In genomic region chr18:11005528-11005927, GRCh38 we compare ENCODE assay signal across 12 cellular contexts.
A peak's percentile ranks its signal among the peaks of the same experiment; 100 is the strongest.
DNase-seq lines count a peak whose midpoint lies in the region; ATAC-seq and TF ChIP-seq lines count a peak whose summit lies in the region.
"Had no signal": no experiment of that assay in that cellular context is flagged by ENCODE, and none has a peak within 500 bp of the region (broad histone marks: within the 10 kb centered on the region; RNA-seq: fewer than 3 reads in every experiment).

No MANE protein-coding gene starts in this region.

- H3K4me1 ChIP-seq in right cardiac atrium (ENCODE audit: control insufficient read depth, insufficient read depth, low read length), result no peaks in the 10 kb centered on the region
- no peaks in the 10 kb centered on the region for H3K4me1 ChIP-seq in left ventricle myocardium inferior
- H3K4me1 ChIP-seq in liver (ENCODE audit: control insufficient read depth in 4 of 4, insufficient read depth in 4 of 4, low read length in 3 of 4), result peaks cover 0 to 7% (median 5%) of the 10 kb centered on the region in 4 donors

- H3K4me3 ChIP-seq in right cardiac atrium (ENCODE audit: low read length) (no peak overlapping the region), left ventricle myocardium inferior (no peak overlapping the region), liver (ENCODE audit: low read depth in 1 of 3, low read length in 3 of 3) (no peak overlapping the region), coronary artery (no peak overlapping the region)
- H3K4me3 ChIP-seq: psoas muscle had no signal

- no peak overlapping the region for H3K4me3 Mint-ChIP-seq in chondrocyte (ENCODE audit: unreplicated experiment)
- H3K4me3 Mint-ChIP-seq: T-cell had no signal

- H3K9me3 Mint-ChIP-seq in chondrocyte (ENCODE audit: low read depth), result peaks cover 12% of the 10 kb centered on the region
- H3K9me3 Mint-ChIP-seq: activated T-helper 2 cell treated with anti-CD3 and anti-CD28 coated beads, Interferon-gamma antibody, Interleukin-2, Interleukin-4, amounts not matched to agents 10 μg/mL and 5 μg/mL and 100 μg/mL, durations not matched to agents 14 hours and 24 hours and 36 hours; T-cell had no signal

- H3K36me3 Mint-ChIP-seq in chondrocyte (ENCODE audit: low read depth), result peaks cover 7% of the 10 kb centered on the region
- H3K36me3 Mint-ChIP-seq: T-cell had no signal

- H3K36me3 ChIP-seq in left ventricle myocardium inferior (no peaks in the 10 kb centered on the region), liver (ENCODE audit: control insufficient read depth in 4 of 4, insufficient read depth in 3 of 4, low read depth in 1 of 4, low read length in 3 of 4) (no peaks in the 10 kb centered on the region)

- peak; percentile 32 to 61 for TF ChIP-seq RAD21 in liver (IDR thresholded peaks at IDR 0.05)

- WGBS in right cardiac atrium, result 69% methylated on average over 5 of the region's 5 CpGs
- WGBS in liver, result 42% methylated on average over 5 of the region's 5 CpGs

- TF ChIP-seq CTCF in left ventricle myocardium inferior (IDR thresholded peaks at IDR 0.05; ENCODE audit: borderline replicate concordance) (no peak), chondrocyte (IDR thresholded peaks at IDR 0.05) (no peak), liver (IDR thresholded peaks at IDR 0.05; ENCODE audit: low read depth, low read length, missing input control) (no peak), coronary artery (IDR thresholded peaks at IDR 0.05) (no peak)

- H3K9ac ChIP-seq in liver (ENCODE audit: low read depth in 1 of 2, low read length in 2 of 2), result no peak overlapping the region

- peaks cover 60% of the 10 kb centered on the region for H3K4me1 Mint-ChIP-seq in chondrocyte (ENCODE audit: low read depth)
- H3K4me1 Mint-ChIP-seq: T-cell had no signal

- intact Hi-C loops in right cardiac atrium (cut with DNase I) (no loop called here), left ventricle myocardium inferior (cut with micrococcal nuclease) (no loop called here)

- H3K27ac ChIP-seq in right cardiac atrium (ENCODE audit: low read length) (no peak overlapping the region), left ventricle myocardium inferior (replicated peaks) (no peak overlapping the region), liver (ENCODE audit: low read depth in 1 of 2, low read length in 2 of 2) (peak overlapping the region; percentile 49 to 77), coronary artery (no peak overlapping the region)
- H3K27ac ChIP-seq: psoas muscle had no signal

- H3K9me3 ChIP-seq in right cardiac atrium (ENCODE audit: control insufficient read depth, low read length) (no peaks in the 10 kb centered on the region), left ventricle myocardium inferior (replicated peaks) (no peaks in the 10 kb centered on the region), liver (ENCODE audit: control insufficient read depth in 4 of 4, low read length in 3 of 4) (no peaks in the 10 kb centered on the region)
- H3K9me3 ChIP-seq: psoas muscle had no signal

- ATAC-seq in right cardiac atrium, result peak; percentile 37 to 41
- no peak for ATAC-seq in GM21390 (IDR thresholded peaks at IDR 0.05; ENCODE audit: unreplicated experiment)
- no peak for ATAC-seq in GM21528 (IDR thresholded peaks at IDR 0.05; ENCODE audit: low FRiP score, unreplicated experiment)
- ATAC-seq: psoas muscle, T-cell had no signal

- DNase-seq in right cardiac atrium (peak in 1 of 3 donors; percentile 51), left ventricle myocardium inferior (no peak), chondrocyte (ENCODE audit: low spot score) (no peak), coronary artery (ENCODE audit: low spot score) (no peak), putamen (ENCODE audit: low spot score) (no peak)
- DNase-seq: NCI-H1092 treated with DMSO at 0.1 percent for 48 hours, psoas muscle, T-cell had no signal

- H3K27me3 ChIP-seq in right cardiac atrium (ENCODE audit: control insufficient read depth, insufficient read depth) (peaks cover 3% of the 10 kb centered on the region), left ventricle myocardium inferior (ENCODE audit: low read depth) (no peaks in the 10 kb centered on the region), liver (ENCODE audit: control insufficient read depth in 4 of 4, insufficient read depth in 4 of 4, low read length in 3 of 4) (no peaks in the 10 kb centered on the region)

- H3K27me3 Mint-ChIP-seq in chondrocyte (ENCODE audit: low read depth), result no peaks in the 10 kb centered on the region
- H3K27me3 Mint-ChIP-seq: T-cell had no signal

- H3K27ac Mint-ChIP-seq in chondrocyte (ENCODE audit: unreplicated experiment), result peak overlapping the region; percentile 91
- H3K27ac Mint-ChIP-seq: activated T-helper 2 cell treated with anti-CD3 and anti-CD28 coated beads, Interferon-gamma antibody, Interleukin-2, Interleukin-4, amounts not matched to agents 10 μg/mL and 5 μg/mL and 100 μg/mL, durations not matched to agents 14 hours and 24 hours and 36 hours; T-cell had no signal

TF ChIP-seq in liver, 16 proteins besides CTCF, POLR2A, EP300 and RAD21:
- TF ChIP-seq REST (IDR thresholded peaks at IDR 0.05) (peak; percentile 64), HNF4A (conservative IDR thresholded peaks at IDR 0.05) (peak; percentile 43 to 87), FOXA1 (IDR thresholded peaks at IDR 0.05) (peak; percentile 94), FOXA2 (IDR thresholded peaks at IDR 0.05) (peak; percentile 94), RXRA (IDR thresholded peaks at IDR 0.05) (peak; percentile 55 to 94), SP1 (IDR thresholded peaks at IDR 0.05) (peak; percentile 67), EGR1 (IDR thresholded peaks at IDR 0.05; ENCODE audit: low read depth in 2 of 2) (no peak), ATF3 (IDR thresholded peaks at IDR 0.05) (peak; percentile 51), JUND (IDR thresholded peaks at IDR 0.05) (peak; percentile 90 to 99), HNF4G (IDR thresholded peaks at IDR 0.05) (no peak), MAX (IDR thresholded peaks at IDR 0.05) (peak; percentile 63), TAF1 (conservative IDR thresholded peaks at IDR 0.05) (no peak), NR2F2 (IDR thresholded peaks at IDR 0.05) (no peak), ZBTB33 (IDR thresholded peaks at IDR 0.05) (peak; percentile 66), YY1 (IDR thresholded peaks at IDR 0.05) (peak; percentile 69), GABPA (IDR thresholded peaks at IDR 0.05 in 1 of 2, conservative IDR thresholded peaks at IDR 0.05 in 1 of 2) (no peak)

Comparison
In these comparisons a context has a peak if more than half of its experiments do, and no peak if none do; other contexts are left out.
1. ATAC-seq: peak in right cardiac atrium (2 of 2); none in GM21390 (single experiment) and GM21528 (single experiment).
2. H3K27ac ChIP-seq: peak in liver (2 of 2); none in right cardiac atrium (single experiment), left ventricle myocardium inferior (single experiment) and coronary artery (0 of 2).